In the genomic region with DNA sequence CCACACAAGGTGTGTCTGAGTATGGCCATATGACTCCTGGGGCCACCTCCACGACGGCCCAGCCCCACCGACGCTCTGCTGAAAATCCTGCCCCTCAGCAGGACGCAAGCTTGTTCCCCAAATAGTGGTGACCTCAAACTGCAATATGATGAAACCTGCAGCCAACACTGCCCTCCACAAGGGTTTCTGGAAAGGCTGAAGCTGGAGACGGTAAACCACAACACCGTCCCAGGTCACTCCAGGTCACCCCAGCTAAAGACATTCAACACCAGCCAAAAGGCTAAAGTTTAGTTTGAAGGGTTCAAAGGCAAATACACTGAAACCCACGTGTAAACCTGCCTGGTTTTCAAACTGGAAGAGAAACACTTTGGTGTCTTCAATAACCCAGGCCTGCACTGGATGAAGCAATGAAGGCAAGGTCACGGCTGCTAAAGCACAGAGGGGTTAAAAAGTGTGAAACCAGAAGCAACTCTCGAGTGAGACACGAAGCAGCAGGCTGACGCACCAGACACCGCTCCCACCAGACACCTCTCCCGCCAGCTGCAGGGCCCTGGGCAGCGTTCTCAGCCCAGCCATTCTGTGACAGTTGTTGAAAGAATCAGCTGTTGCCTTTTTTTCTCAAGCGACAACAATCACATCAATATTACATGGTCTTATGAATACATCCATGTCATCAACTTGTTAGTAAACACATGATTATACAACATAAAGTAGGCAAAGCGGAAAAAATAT, we compare ENCODE assay signal across 1 cellular context.
TF ChIP-seq lines count a peak whose summit lies in the region.

No MANE protein-coding gene starts in this region.

TF ChIP-seq in K562, 482 proteins besides CTCF, POLR2A, EP300 and RAD21 (continued from another document and continues in another):
- TF ChIP-seq TBL1XR1 (IDR thresholded peaks at IDR 0.05; ENCODE audit: low read length in 2 of 2): peak in 1 of 2 experiments; percentile 75; a peak in 1 of 4 replicates
- TF ChIP-seq PHB2 (IDR thresholded peaks at IDR 0.05; ENCODE audit: low read depth): no peak
- peak; percentile 91 for TF ChIP-seq ZNF644 (tag; IDR thresholded peaks at IDR 0.05; ENCODE audit: low read depth)
- no peak for TF ChIP-seq SIN3A (IDR thresholded peaks at IDR 0.05; ENCODE audit: borderline replicate concordance in 2 of 2, control insufficient read depth in 1 of 2, low read depth in 2 of 2, low read length in 2 of 2)
- peak; percentile 50; the same call in 1 of the 2 replicates for TF ChIP-seq SMARCA4 (IDR thresholded peaks at IDR 0.05)
- no peak for TF ChIP-seq POLR2B (IDR thresholded peaks at IDR 0.05; ENCODE audit: low read depth, partially characterized antibody)
- TF ChIP-seq MCM2 (IDR thresholded peaks at IDR 0.05; ENCODE audit: low read depth): no peak
- TF ChIP-seq, protein P1, sequence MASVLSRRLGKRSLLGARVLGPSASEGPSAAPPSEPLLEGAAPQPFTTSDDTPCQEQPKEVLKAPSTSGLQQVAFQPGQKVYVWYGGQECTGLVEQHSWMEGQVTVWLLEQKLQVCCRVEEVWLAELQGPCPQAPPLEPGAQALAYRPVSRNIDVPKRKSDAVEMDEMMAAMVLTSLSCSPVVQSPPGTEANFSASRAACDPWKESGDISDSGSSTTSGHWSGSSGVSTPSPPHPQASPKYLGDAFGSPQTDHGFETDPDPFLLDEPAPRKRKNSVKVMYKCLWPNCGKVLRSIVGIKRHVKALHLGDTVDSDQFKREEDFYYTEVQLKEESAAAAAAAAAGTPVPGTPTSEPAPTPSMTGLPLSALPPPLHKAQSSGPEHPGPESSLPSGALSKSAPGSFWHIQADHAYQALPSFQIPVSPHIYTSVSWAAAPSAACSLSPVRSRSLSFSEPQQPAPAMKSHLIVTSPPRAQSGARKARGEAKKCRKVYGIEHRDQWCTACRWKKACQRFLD (CRISPR knock-in tag; IDR thresholded peaks at IDR 0.05): peak; percentile 97
- 0 out of 2 replicates have a peak, but pooled peaks have one; percentile 29 for TF ChIP-seq RNF219 (CRISPR knock-in tag; IDR thresholded peaks at IDR 0.05)
- TF ChIP-seq ZNF707 (CRISPR knock-in tag; conservative IDR thresholded peaks at IDR 0.05): no peak
- TF ChIP-seq, protein P2, sequence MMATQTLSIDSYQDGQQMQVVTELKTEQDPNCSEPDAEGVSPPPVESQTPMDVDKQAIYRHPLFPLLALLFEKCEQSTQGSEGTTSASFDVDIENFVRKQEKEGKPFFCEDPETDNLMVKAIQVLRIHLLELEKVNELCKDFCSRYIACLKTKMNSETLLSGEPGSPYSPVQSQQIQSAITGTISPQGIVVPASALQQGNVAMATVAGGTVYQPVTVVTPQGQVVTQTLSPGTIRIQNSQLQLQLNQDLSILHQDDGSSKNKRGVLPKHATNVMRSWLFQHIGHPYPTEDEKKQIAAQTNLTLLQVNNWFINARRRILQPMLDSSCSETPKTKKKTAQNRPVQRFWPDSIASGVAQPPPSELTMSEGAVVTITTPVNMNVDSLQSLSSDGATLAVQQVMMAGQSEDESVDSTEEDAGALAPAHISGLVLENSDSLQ (IDR thresholded peaks at IDR 0.05): 0 out of 2 replicates have a peak, but pooled peaks have one; percentile 8
- TF ChIP-seq FOXP4 (CRISPR knock-in tag; IDR thresholded peaks at IDR 0.05; ENCODE audit: borderline replicate concordance): no peak
- no peak for TF ChIP-seq COPS2 (conservative IDR thresholded peaks at IDR 0.05)
- no peak for TF ChIP-seq EGR1 (conservative IDR thresholded peaks at IDR 0.05)
- no peak for TF ChIP-seq SMARCC2 (IDR thresholded peaks at IDR 0.05; ENCODE audit: low read depth)
- TF ChIP-seq, protein P3, sequence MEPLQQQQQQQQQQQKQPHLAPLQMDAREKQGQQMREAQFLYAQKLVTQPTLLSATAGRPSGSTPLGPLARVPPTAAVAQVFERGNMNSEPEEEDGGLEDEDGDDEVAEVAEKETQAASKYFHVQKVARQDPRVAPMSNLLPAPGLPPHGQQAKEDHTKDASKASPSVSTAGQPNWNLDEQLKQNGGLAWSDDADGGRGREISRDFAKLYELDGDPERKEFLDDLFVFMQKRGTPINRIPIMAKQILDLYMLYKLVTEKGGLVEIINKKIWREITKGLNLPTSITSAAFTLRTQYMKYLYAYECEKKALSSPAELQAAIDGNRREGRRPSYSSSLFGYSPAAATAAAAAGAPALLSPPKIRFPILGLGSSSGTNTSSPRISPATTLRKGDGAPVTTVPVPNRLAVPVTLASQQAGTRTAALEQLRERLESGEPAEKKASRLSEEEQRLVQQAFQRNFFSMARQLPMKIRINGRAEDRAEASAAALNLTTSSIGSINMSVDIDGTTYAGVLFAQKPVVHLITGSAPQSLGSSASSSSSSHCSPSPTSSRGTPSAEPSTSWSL (CRISPR knock-in tag; IDR thresholded peaks at IDR 0.05; ENCODE audit: borderline replicate concordance): no peak
- TF ChIP-seq ZNF79 (CRISPR knock-in tag; IDR thresholded peaks at IDR 0.05; ENCODE audit: low read depth): peak; percentile 80
- TF ChIP-seq NCOR1 (IDR thresholded peaks at IDR 0.05): no peak
- TF ChIP-seq ZNF780A (CRISPR knock-in tag; IDR thresholded peaks at IDR 0.05): no peak
- no peak for TF ChIP-seq HMG20A (CRISPR knock-in tag; conservative IDR thresholded peaks at IDR 0.05)
- TF ChIP-seq HNRNPL (IDR thresholded peaks at IDR 0.05; ENCODE audit: low read depth, low read length): no peak
- no peak for TF ChIP-seq ZNF282 (CRISPR knock-in tag; IDR thresholded peaks at IDR 0.05)
- no peak for TF ChIP-seq THRB (CRISPR knock-in tag; conservative IDR thresholded peaks at IDR 0.05)
- TF ChIP-seq RBM14 (IDR thresholded peaks at IDR 0.05; ENCODE audit: borderline replicate concordance, insufficient read depth, low read depth, low read length): no peak
- no peak for TF ChIP-seq THRAP3 (IDR thresholded peaks at IDR 0.05; ENCODE audit: borderline replicate concordance)
- no peak for TF ChIP-seq HES1 (IDR thresholded peaks at IDR 0.05; ENCODE audit: low read depth)
- no peak for TF ChIP-seq KLF1 (tag; IDR thresholded peaks at IDR 0.05)
- TF ChIP-seq XRCC3 (IDR thresholded peaks at IDR 0.05): no peak
- TF ChIP-seq GTF2A2 (tag; IDR thresholded peaks at IDR 0.05): no peak
- no peak for TF ChIP-seq ZKSCAN3 (CRISPR knock-in tag; IDR thresholded peaks at IDR 0.05)
- TF ChIP-seq, protein P4, sequence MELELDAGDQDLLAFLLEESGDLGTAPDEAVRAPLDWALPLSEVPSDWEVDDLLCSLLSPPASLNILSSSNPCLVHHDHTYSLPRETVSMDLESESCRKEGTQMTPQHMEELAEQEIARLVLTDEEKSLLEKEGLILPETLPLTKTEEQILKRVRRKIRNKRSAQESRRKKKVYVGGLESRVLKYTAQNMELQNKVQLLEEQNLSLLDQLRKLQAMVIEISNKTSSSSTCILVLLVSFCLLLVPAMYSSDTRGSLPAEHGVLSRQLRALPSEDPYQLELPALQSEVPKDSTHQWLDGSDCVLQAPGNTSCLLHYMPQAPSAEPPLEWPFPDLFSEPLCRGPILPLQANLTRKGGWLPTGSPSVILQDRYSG (tag; conservative IDR thresholded peaks at IDR 0.05; ENCODE audit: low read depth): no peak
- no peak for TF ChIP-seq ZNF347 (CRISPR knock-in tag; IDR thresholded peaks at IDR 0.05; ENCODE audit: low read depth)
- peak; percentile 81; the same call in 1 of the 2 replicates for TF ChIP-seq KLF6 (CRISPR knock-in tag; IDR thresholded peaks at IDR 0.05; ENCODE audit: borderline replicate concordance)
- TF ChIP-seq ZNF551 (CRISPR knock-in tag; IDR thresholded peaks at IDR 0.05): no peak
- TF ChIP-seq ZNF274 (IDR thresholded peaks at IDR 0.05; ENCODE audit: borderline replicate concordance, low read depth, low read length): no peak
- peak; percentile 56; the same call in 1 of the 2 replicates for TF ChIP-seq NBN (IDR thresholded peaks at IDR 0.05; ENCODE audit: low read depth)
- peak; percentile 59; the same call in 1 of the 2 replicates for TF ChIP-seq ZSCAN32 (CRISPR knock-in tag; IDR thresholded peaks at IDR 0.05)
- peak; percentile 48; the same call in 1 of the 2 replicates for TF ChIP-seq ZNF239 (CRISPR knock-in tag; IDR thresholded peaks at IDR 0.05)
- TF ChIP-seq, protein P5, sequence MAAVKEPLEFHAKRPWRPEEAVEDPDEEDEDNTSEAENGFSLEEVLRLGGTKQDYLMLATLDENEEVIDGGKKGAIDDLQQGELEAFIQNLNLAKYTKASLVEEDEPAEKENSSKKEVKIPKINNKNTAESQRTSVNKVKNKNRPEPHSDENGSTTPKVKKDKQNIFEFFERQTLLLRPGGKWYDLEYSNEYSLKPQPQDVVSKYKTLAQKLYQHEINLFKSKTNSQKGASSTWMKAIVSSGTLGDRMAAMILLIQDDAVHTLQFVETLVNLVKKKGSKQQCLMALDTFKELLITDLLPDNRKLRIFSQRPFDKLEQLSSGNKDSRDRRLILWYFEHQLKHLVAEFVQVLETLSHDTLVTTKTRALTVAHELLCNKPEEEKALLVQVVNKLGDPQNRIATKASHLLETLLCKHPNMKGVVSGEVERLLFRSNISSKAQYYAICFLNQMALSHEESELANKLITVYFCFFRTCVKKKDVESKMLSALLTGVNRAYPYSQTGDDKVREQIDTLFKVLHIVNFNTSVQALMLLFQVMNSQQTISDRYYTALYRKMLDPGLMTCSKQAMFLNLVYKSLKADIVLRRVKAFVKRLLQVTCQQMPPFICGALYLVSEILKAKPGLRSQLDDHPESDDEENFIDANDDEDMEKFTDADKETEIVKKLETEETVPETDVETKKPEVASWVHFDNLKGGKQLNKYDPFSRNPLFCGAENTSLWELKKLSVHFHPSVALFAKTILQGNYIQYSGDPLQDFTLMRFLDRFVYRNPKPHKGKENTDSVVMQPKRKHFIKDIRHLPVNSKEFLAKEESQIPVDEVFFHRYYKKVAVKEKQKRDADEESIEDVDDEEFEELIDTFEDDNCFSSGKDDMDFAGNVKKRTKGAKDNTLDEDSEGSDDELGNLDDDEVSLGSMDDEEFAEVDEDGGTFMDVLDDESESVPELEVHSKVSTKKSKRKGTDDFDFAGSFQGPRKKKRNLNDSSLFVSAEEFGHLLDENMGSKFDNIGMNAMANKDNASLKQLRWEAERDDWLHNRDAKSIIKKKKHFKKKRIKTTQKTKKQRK (IDR thresholded peaks at IDR 0.05; ENCODE audit: borderline replicate concordance, low read depth, low read length): no peak
- TF ChIP-seq ELK1 (CRISPR knock-in tag; IDR thresholded peaks at IDR 0.05): no peak
- TF ChIP-seq HDAC2 (IDR thresholded peaks at IDR 0.05): no peak
- TF ChIP-seq RUNX1 (IDR thresholded peaks at IDR 0.05; ENCODE audit: low read depth): no peak
- TF ChIP-seq ATF1 (CRISPR knock-in tag; IDR thresholded peaks at IDR 0.05): no peak
- 0 out of 2 replicates have a peak, but pooled peaks have one; percentile 22 for TF ChIP-seq ATF1 (tag; IDR thresholded peaks at IDR 0.05)
- peak; percentile 40 to 54; a peak in 2 of 4 replicates for TF ChIP-seq NRF1 (conservative IDR thresholded peaks at IDR 0.05 in 1 of 2, IDR thresholded peaks at IDR 0.05 in 1 of 2)
- peak; percentile 45; the same call in 1 of the 2 replicates for TF ChIP-seq TEAD4 (IDR thresholded peaks at IDR 0.05; ENCODE audit: low read length)
- no peak for TF ChIP-seq TEAD4 (CRISPR knock-in tag; IDR thresholded peaks at IDR 0.05; ENCODE audit: borderline replicate concordance)
